In genomic region chr3:162666835-162667234, GRCh38 we compare ENCODE assay signal across 21 cellular contexts.
"Had no signal": no experiment of that assay in that cellular context is flagged by ENCODE, and none has a peak within 500 bp of the region (broad histone marks: within the 10 kb centered on the region; RNA-seq: fewer than 3 reads in every experiment).

No MANE protein-coding gene starts in this region.

- H3K27me3 Mint-ChIP-seq: IgD-negative memory B cell had no signal

- H3K27ac ChIP-seq: KMS-11, SJSA1, SK-N-MC had no signal

- DNase-seq: Kasumi-1, MM.1S, NCI-H1092 treated with DMSO at 0.1 percent for 48 hours, NCI-H1436, NCI-H187, NCI-H2029, NCI-H2081 treated with DMSO at 0.1 percent for 48 hours, NCI-H2171, NCI-H226, NCI-H446 treated with DMSO at 0.1 percent for 48 hours, NCI-H510A treated with DMSO at 0.1 percent for 48 hours, NCI-H526, NCI-H82, Right ventricle myocardium superior, RPMI8226, SIG-M5 had no signal

- H3K27ac Mint-ChIP-seq: IgD-negative memory B cell had no signal

- H3K9me3 ChIP-seq: SJSA1 had no signal

- H3K4me1 Mint-ChIP-seq: IgD-negative memory B cell had no signal

- H3K27me3 ChIP-seq: SJSA1 had no signal

- H3K9ac ChIP-seq: KMS-11 had no signal

- H3K4me3 ChIP-seq: K562, SJSA1, SK-N-MC had no signal

- H3K4me3 Mint-ChIP-seq: IgD-negative memory B cell had no signal

- H3K4me2 ChIP-seq: KMS-11 had no signal

- ATAC-seq: K562 had no signal

- H3K4me1 ChIP-seq: SJSA1 had no signal

- H3K36me3 ChIP-seq: SJSA1 had no signal
